ENCODE assay signal across 8 cellular contexts in the genomic region with DNA sequence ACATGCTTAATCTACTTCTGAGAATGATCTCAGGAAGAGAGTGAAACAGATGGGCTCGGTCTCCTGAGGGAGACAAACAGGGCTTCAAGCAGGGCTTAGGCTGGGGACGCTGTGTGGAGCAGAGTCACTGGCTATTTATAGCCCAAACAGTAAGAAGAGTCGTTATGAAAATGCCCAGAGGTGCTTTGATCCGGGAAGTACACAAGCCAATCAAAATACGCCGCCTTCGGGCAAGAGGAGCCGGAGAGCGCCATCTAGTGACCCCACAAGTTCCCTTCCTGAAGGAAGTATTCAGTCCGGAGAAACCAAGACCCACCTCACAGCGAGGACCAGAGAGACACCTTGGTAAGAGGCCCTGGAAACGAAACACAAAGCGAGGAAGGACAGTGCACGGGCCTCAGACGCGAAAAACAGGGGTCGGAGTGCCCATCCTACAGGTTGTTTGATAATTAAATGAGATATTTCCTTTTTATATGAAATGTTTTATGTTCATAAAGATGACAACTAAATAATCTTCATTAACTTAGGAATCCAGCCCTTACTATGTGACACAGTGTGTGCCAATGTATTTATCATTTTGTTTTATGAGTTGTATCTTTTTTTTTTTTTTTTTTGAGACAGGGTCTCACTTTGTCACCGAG. TPM values are rescaled to one million over a fixed set of nuclear protein-coding genes. Genes with fewer than 3 reads are reported as not detected.
DNase-seq lines count a peak whose midpoint lies in the region; ATAC-seq lines count a peak whose summit lies in the region.

No MANE protein-coding gene starts in this region.

- H3K9ac ChIP-seq in duodenal mucosa (ENCODE audit: low read depth in 1 of 2, low read length in 2 of 2) (peak overlapping the region; percentile 28 to 79), mesenchymal stem cell (ENCODE audit: low read length) (peak overlapping the region; percentile 89)

- H3K27me3 ChIP-seq in duodenal mucosa (ENCODE audit: control insufficient read depth in 1 of 2, insufficient read depth in 2 of 2, low read length in 2 of 2) (no peaks in the 10 kb centered on the region), mesenchymal stem cell (ENCODE audit: control insufficient read depth in 1 of 2, insufficient read depth in 1 of 2, low read length in 2 of 2) (no peaks in the 10 kb centered on the region)

- ATAC-seq in GM19467 (IDR thresholded peaks at IDR 0.05; ENCODE audit: unreplicated experiment): peak; percentile 99

- no peak overlapping the region for H2AFZ ChIP-seq in mesenchymal stem cell (ENCODE audit: low read depth, low read length)

- H3K4ac ChIP-seq in mesenchymal stem cell (ENCODE audit: low read depth in 1 of 2, low read length in 2 of 2): no peak overlapping the region

- no peak overlapping the region for H2AK5ac ChIP-seq in mesenchymal stem cell (ENCODE audit: low read length, severe bottlenecking)

- H3K36me3 ChIP-seq in duodenal mucosa (ENCODE audit: control insufficient read depth in 1 of 2, insufficient read depth in 2 of 2, low read length in 2 of 2) (no peaks in the 10 kb centered on the region), mesenchymal stem cell (ENCODE audit: control insufficient read depth in 1 of 2, insufficient read depth in 2 of 2, low read depth in 1 of 2, low read length in 2 of 2) (no peaks in the 10 kb centered on the region)

- peaks cover 4 to 23% of the 10 kb centered on the region in 2 donors for H3K4me1 ChIP-seq in duodenal mucosa (ENCODE audit: control insufficient read depth in 1 of 2, insufficient read depth in 2 of 2, low read length in 2 of 2)
- H3K4me1 ChIP-seq in mesenchymal stem cell (ENCODE audit: control insufficient read depth, insufficient read depth, low read depth, low read length): peaks cover 1% of the 10 kb centered on the region

- H3K4me2 ChIP-seq in mesenchymal stem cell (ENCODE audit: low read length, poor library complexity, severe bottlenecking): peak overlapping the region; percentile 84

- no peak overlapping the region for H4K91ac ChIP-seq in mesenchymal stem cell (ENCODE audit: low read length)

- WGBS in mesenchymal stem cell: 4% methylated on average over 13 of the region's 18 CpGs

- peak overlapping the region; percentile 15 for H2BK15ac ChIP-seq in mesenchymal stem cell (ENCODE audit: low read depth, poor library complexity, severe bottlenecking)

- H3K79me1 ChIP-seq in mesenchymal stem cell (replicated peaks; ENCODE audit: low read length, poor library complexity, severe bottlenecking): no peaks in the 10 kb centered on the region

- H2BK120ac ChIP-seq in mesenchymal stem cell (ENCODE audit: low read depth, low read length): no peak overlapping the region

- no peak overlapping the region for H3K14ac ChIP-seq in mesenchymal stem cell (ENCODE audit: low read length in 2 of 2)

- H2BK5ac ChIP-seq in mesenchymal stem cell (ENCODE audit: low read depth, low read length, poor library complexity, severe bottlenecking): no peak overlapping the region

- H3K9me3 ChIP-seq in duodenal mucosa (ENCODE audit: control insufficient read depth in 1 of 2, low read length in 2 of 2): peaks cover 0 to 4% of the 10 kb centered on the region in 2 donors
- peaks cover 2% of the 10 kb centered on the region for H3K9me3 ChIP-seq in mesenchymal stem cell (ENCODE audit: control insufficient read depth, low read length)

- H3K18ac ChIP-seq in mesenchymal stem cell (ENCODE audit: low read depth in 1 of 2, low read length in 2 of 2): no peak overlapping the region

- no peak overlapping the region for H3K23ac ChIP-seq in mesenchymal stem cell (ENCODE audit: low read length in 2 of 2)

- H3K27ac ChIP-seq in duodenal mucosa (ENCODE audit: low read depth, low read length) (no peak overlapping the region), mesenchymal stem cell (ENCODE audit: low read length, poor library complexity, severe bottlenecking) (no peak overlapping the region)

- no peak overlapping the region for H2BK12ac ChIP-seq in mesenchymal stem cell (ENCODE audit: low read length in 2 of 2)

- no peak overlapping the region for H4K8ac ChIP-seq in mesenchymal stem cell (ENCODE audit: low read length)

- H3K4me3 ChIP-seq in duodenal mucosa (ENCODE audit: low read depth in 1 of 2, low read length in 2 of 2): peak overlapping the region; percentile 50 to 73
- peak overlapping the region in 1 of 2 experiments; percentile 69 for H3K4me3 ChIP-seq in mesenchymal stem cell (ENCODE audit: insufficient read depth in 1 of 2, low read depth in 1 of 2, low read length in 2 of 2)

- DNase-seq in CMK (ENCODE audit: low read depth) (peak; percentile 64), HK-2 (ENCODE audit: unreplicated experiment) (peak; percentile 92), NCI-H82 (lab: John Stamatoyannopoulos, UW) (peak; percentile 96), mesenchymal stem cell (peak; percentile 97)
- DNase-seq in activated CD4-positive, alpha-beta T cell treated with anti-CD3 and anti-CD28 coated beads, Interleukin-2, amount 50 U/mL, for 4 hours: peak; percentile 72 to 75
- DNase-seq in stimulated activated CD8-positive, alpha-beta memory T cell treated with anti-CD3 and anti-CD28 coated beads, Interleukin-12 subunit alpha, Interleukin-12 subunit beta, amount 100 ng/mL, for 24 hours (ENCODE audit: extremely low read depth): peak; percentile 54

RNA-seq across cellular contexts. Expression of gene SCCPDH, which starts 25.0 kb away (rescaled TPM):
- 25.2 TPM for polyA plus RNA-seq in mesenchymal stem cell (2013, experiment 1 of 2)
- 26.5 TPM for polyA plus RNA-seq in mesenchymal stem cell (2013, experiment 2 of 2)
